In the genomic region with DNA sequence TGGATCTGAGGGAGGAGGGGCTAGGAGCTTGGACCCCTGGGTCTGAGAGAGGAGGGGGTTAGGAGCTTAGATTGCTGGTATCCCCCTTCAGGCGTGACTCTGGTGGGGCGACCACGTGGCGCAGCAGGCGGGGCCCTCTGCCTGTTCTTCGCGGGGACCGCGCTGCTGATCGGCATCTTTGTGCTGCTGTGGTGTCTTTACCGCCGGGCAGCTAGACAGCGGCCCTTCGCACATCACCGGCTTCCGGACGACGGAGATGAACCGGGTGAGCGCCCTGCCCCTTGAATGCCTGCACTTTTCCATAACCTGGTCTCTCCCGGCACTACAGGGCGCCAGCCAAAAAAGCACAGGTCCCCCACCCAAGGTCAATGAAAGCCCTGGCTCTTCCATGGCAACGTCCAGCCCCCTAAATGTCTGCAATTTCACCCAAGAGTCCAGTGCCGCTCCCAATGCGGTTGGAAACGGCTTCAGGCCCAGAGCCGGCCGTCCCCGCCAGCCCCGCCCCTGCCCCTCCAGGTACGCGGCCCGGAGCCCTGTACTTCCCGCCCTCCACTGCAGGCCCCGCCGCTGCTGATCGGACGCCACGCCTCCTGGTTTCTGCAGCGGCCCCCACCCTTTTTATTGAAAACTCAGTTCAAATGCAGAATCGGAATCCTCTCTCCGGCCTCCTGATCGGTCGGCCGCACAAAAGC, we compare ENCODE assay signal across 1 cellular context.
TF ChIP-seq lines count a peak whose summit lies in the region.

No MANE protein-coding gene starts in this region.

TF ChIP-seq in IMR-90, 13 proteins besides CTCF, POLR2A, EP300 and RAD21:
- no peak for TF ChIP-seq RFX5 (IDR thresholded peaks at IDR 0.05; ENCODE audit: low read depth, low read length)
- TF ChIP-seq RCOR1 (IDR thresholded peaks at IDR 0.05; ENCODE audit: insufficient replicate concordance, low read length) = no peak
- no peak for TF ChIP-seq BHLHE40 (IDR thresholded peaks at IDR 0.05; ENCODE audit: low read depth, low read length)
- TF ChIP-seq CEBPB (IDR thresholded peaks at IDR 0.05; ENCODE audit: low read depth, low read length) = no peak
- TF ChIP-seq MXI1 (IDR thresholded peaks at IDR 0.05; ENCODE audit: borderline replicate concordance, low read depth, low read length) = no peak
- TF ChIP-seq NFE2L2 (IDR thresholded peaks at IDR 0.05; ENCODE audit: low read depth, low read length) = no peak
- TF ChIP-seq, protein P1, sequence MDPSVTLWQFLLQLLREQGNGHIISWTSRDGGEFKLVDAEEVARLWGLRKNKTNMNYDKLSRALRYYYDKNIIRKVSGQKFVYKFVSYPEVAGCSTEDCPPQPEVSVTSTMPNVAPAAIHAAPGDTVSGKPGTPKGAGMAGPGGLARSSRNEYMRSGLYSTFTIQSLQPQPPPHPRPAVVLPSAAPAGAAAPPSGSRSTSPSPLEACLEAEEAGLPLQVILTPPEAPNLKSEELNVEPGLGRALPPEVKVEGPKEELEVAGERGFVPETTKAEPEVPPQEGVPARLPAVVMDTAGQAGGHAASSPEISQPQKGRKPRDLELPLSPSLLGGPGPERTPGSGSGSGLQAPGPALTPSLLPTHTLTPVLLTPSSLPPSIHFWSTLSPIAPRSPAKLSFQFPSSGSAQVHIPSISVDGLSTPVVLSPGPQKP (IDR thresholded peaks at IDR 0.05; ENCODE audit: borderline replicate concordance, low read depth, low read length) = no peak
- TF ChIP-seq CHD1 (IDR thresholded peaks at IDR 0.05; ENCODE audit: low read depth, low read length) = no peak
- TF ChIP-seq MAFK (IDR thresholded peaks at IDR 0.05; ENCODE audit: low read depth, low read length) = no peak
